In genomic region chr4:172871381-172871780, GRCh38 we compare ENCODE assay signal across 17 cellular contexts.
"Had no signal": no experiment of that assay in that cellular context is flagged by ENCODE, and none has a peak within 500 bp of the region (broad histone marks: within the 10 kb centered on the region; RNA-seq: fewer than 3 reads in every experiment).

No MANE protein-coding gene starts in this region.

- H3K9me3 ChIP-seq: lower lobe of right lung, transverse colon had no signal

- H3K4me3 ChIP-seq: lower lobe of right lung, transverse colon had no signal

- H3K4me1 ChIP-seq: lower lobe of right lung, transverse colon had no signal

- DNase-seq: activated CD8-positive, alpha-beta memory T cell treated with anti-CD3 and anti-CD28 coated beads for 24 hours; activated CD8-positive, alpha-beta memory T cell treated with anti-CD3 and anti-CD28 coated beads, Interleukin-2, amount 50 U/mL, for 4 hours; activated T-cell treated with anti-CD3 and anti-CD28 coated beads, Interleukin-2, amount 50 U/mL, for 24 hours; aorta; dermis blood vessel endothelial cell; effector CD8-positive, alpha-beta T cell; foreskin melanocyte; lower lobe of right lung; naive B cell; occipital lobe; small intestine; transverse colon had no signal

- ATAC-seq: activated naive CD4-positive, alpha-beta T cell treated with anti-CD3 and anti-CD28 coated beads, Interleukin-2, amount 50 U/mL, for 72 hours; activated T-helper 17 cell treated with anti-CD3 and anti-CD28 coated beads, Interleukin-2, amount 50 U/mL, for 72 hours; left lobe of liver; lower lobe of right lung; sciatic nerve; stimulated activated memory B cell treated with anti-CD40 and anti-IgM and Interleukin-4, amounts not matched to agents 10 μg/mL and 1 μg/mL and 100 μg/mL, for 72 hours had no signal

- H3K27ac ChIP-seq: lower lobe of right lung, transverse colon had no signal

- H3K27me3 ChIP-seq: transverse colon had no signal

- H3K36me3 ChIP-seq: lower lobe of right lung, transverse colon had no signal
